14 cellular contexts compared by ENCODE assay signal in genomic region chr2:163877316-163877715, GRCh38.
DNase-seq lines count a peak whose midpoint lies in the region; ATAC-seq and TF ChIP-seq lines count a peak whose summit lies in the region.
"Had no signal": no experiment of that assay in that cellular context is flagged by ENCODE, and none has a peak within 500 bp of the region (broad histone marks: within the 10 kb centered on the region; RNA-seq: fewer than 3 reads in every experiment).

No MANE protein-coding gene starts in this region.

- no peak for TF ChIP-seq CTCF in ascending aorta (IDR thresholded peaks at IDR 0.05)
- no peak for TF ChIP-seq CTCF in hepatocyte (IDR thresholded peaks at IDR 0.05; ENCODE audit: poor library complexity)

- ATAC-seq in HG03342 (IDR thresholded peaks at IDR 0.05; ENCODE audit: unreplicated experiment) (no peak), HG03469 (IDR thresholded peaks at IDR 0.05; ENCODE audit: unreplicated experiment) (no peak)
- ATAC-seq: gastroesophageal sphincter; stimulated activated naive CD8-positive, alpha-beta T cell treated with anti-CD3 and anti-CD28 coated beads, Interleukin-15, Interleukin-2, amounts not matched to agents 100 U/mL and 50 U/mL, for 24 hours had no signal

- intact Hi-C loops in ascending aorta (cut with DNase I), result no loop called here

- no peaks in the 10 kb centered on the region for H4K20me1 ChIP-seq in hepatocyte (ENCODE audit: insufficient read depth, poor library complexity, severe bottlenecking)

- H2AFZ ChIP-seq in hepatocyte, result no peak overlapping the region

- H3K36me3 ChIP-seq in ascending aorta (no peaks in the 10 kb centered on the region), hepatocyte (replicated peaks; ENCODE audit: insufficient read depth, low read depth) (no peaks in the 10 kb centered on the region)
- H3K36me3 ChIP-seq: adrenal gland, gastroesophageal sphincter had no signal

- 35% methylated on average over 3 of the region's 3 CpGs for WGBS in hepatocyte (ENCODE audit: low lambda C conversion rate, missing lambda C conversion rate)

- H3K79me2 ChIP-seq in hepatocyte, result no peaks in the 10 kb centered on the region

- peak overlapping the region; percentile 18 to 50 for H3K4me3 ChIP-seq in ascending aorta
- H3K4me3 ChIP-seq in hepatocyte, result no peak overlapping the region
- H3K4me3 ChIP-seq: adrenal gland, gastroesophageal sphincter had no signal

- peak overlapping the region; percentile 17 for H3K4me2 ChIP-seq in hepatocyte

- peaks cover 0 to 4% of the 10 kb centered on the region in 2 donors for H3K4me1 ChIP-seq in ascending aorta
- H3K4me1 ChIP-seq in hepatocyte (ENCODE audit: insufficient read depth), result no peaks in the 10 kb centered on the region
- H3K4me1 ChIP-seq: adrenal gland, gastroesophageal sphincter had no signal

- no peaks in the 10 kb centered on the region for H3K27me3 ChIP-seq in ascending aorta
- H3K27me3 ChIP-seq in hepatocyte, result no peaks in the 10 kb centered on the region
- H3K27me3 ChIP-seq: adrenal gland, gastroesophageal sphincter had no signal

- DNase-seq in SIG-M5 treated with dmso at 0.1 percent for 504 hours (lab: John Stamatoyannopoulos, UW; ENCODE audit: unreplicated experiment) (peak; percentile 24), SIG-M5 (lab: John Stamatoyannopoulos, UW) (no peak), ascending aorta (ENCODE audit: low spot score in 2 of 2) (no peak), hepatocyte (ENCODE audit: low spot score) (no peak), stromal cell of bone marrow (ENCODE audit: low read depth) (peak; percentile 25), NCI-H2196 (lab: John Stamatoyannopoulos, UW; ENCODE audit: unreplicated experiment) (no peak)
- DNase-seq: adrenal gland; GF-D8; NCI-H748 treated with DMSO at 0.1 percent for 48 hours; stimulated activated naive CD8-positive, alpha-beta T cell treated with anti-CD3 and anti-CD28 coated beads, Interleukin-15, Interleukin-2, amounts not matched to agents 100 U/mL and 50 U/mL, for 24 hours had no signal

- H3K27ac ChIP-seq in ascending aorta, result peak overlapping the region; percentile 53 to 72
- no peak overlapping the region for H3K27ac ChIP-seq in hepatocyte
- H3K27ac ChIP-seq: 22Rv1, adrenal gland, gastroesophageal sphincter had no signal

- no peaks in the 10 kb centered on the region for H3K9me2 ChIP-seq in hepatocyte (replicated peaks; ENCODE audit: insufficient read depth)

- H3K9me3 ChIP-seq in ascending aorta (no peaks in the 10 kb centered on the region), hepatocyte (ENCODE audit: low read depth) (no peaks in the 10 kb centered on the region)
- H3K9me3 ChIP-seq: adrenal gland, gastroesophageal sphincter had no signal

Comparison
In these comparisons a context has a peak if more than half of its experiments do, and no peak if none do; other contexts are left out.
1. DNase-seq: peak in SIG-M5 treated with dmso at 0.1 percent for 504 hours (single experiment) and stromal cell of bone marrow (single experiment); none in SIG-M5 (single experiment), ascending aorta (0 of 2), hepatocyte (single experiment) and NCI-H2196 (single experiment).